Comparison of ENCODE assay signal across 11 cellular contexts in the genomic region with DNA sequence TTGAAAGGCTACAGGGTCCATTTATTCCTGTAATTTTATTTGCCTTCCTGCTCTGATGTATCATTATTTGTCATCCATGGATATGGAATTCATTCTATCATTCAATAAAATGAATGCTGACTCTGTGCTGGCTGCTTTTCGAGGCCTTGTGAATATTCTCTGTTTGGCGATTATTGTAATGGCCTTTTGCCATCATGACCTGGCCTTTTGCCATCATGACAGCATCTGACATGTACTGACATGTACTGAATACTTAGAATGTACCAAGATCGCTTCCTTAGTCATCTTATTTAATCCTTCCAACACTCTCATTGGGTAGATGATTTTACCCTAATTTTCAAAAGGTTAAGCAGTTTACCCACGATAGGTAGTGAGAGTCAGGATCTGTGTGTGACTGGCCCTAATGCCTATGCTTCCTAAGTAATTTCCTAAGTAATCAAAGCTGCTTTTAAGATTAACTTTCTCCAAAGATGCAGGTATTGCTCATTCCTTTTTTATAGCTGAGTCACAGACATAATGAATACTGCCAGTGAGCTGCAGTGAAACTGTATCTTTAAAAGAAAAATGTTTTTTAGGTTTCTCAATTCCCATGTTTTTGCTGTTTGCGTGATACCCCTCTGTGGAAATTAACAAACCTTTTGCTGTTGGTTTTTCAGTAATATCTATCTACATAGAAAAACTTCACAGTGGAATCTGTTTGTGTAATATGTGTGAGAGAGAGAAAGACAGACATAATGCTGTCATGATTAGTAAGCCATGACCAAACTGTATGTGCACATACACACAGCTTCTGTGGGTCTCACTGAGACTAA.
A peak's percentile ranks its signal among the peaks of the same experiment; 100 is the strongest.
DNase-seq lines count a peak whose midpoint lies in the region; ATAC-seq and TF ChIP-seq lines count a peak whose summit lies in the region.
"Had no signal": no experiment of that assay in that cellular context is flagged by ENCODE, and none has a peak within 500 bp of the region (broad histone marks: within the 10 kb centered on the region; RNA-seq: fewer than 3 reads in every experiment).

No MANE protein-coding gene starts in this region.

- H3K4me2 ChIP-seq in smooth muscle cell, result peak overlapping the region; percentile 66

- peak overlapping the region; percentile 23 for H3K9ac ChIP-seq in smooth muscle cell (ENCODE audit: low read depth)

- no peak overlapping the region for H2AFZ ChIP-seq in smooth muscle cell (ENCODE audit: low read depth)

- TF ChIP-seq POLR2A in esophagus muscularis mucosa (IDR thresholded peaks at IDR 0.05; ENCODE audit: low read depth), result no peak

- no peaks in the 10 kb centered on the region for H3K9me3 Mint-ChIP-seq in endothelial cell (ENCODE audit: unreplicated experiment)
- H3K9me3 Mint-ChIP-seq: activated T-cell treated with anti-CD3 and anti-CD28 coated beads, Interleukin-2, amount 50 U/mL, for 4 hours had no signal

- H3K4me1 Mint-ChIP-seq in endothelial cell (ENCODE audit: unreplicated experiment), result peaks cover 3% of the 10 kb centered on the region

- peak; percentile 32 for DNase-seq in DMS153 (lab: John Stamatoyannopoulos, UW)
- no peak for DNase-seq in DMS153 treated with DMSO at 0.1 percent for 48 hours (lab: John Stamatoyannopoulos, UW; ENCODE audit: unreplicated experiment)
- peak; percentile 62 for DNase-seq in OCI-M1 (lab: John Stamatoyannopoulos, UW)
- DNase-seq in esophagus muscularis mucosa (ENCODE audit: extremely low spot score), result no peak
- no peak for DNase-seq in smooth muscle cell (lab: John Stamatoyannopoulos, UW; ENCODE audit: unreplicated experiment)
- no peak for DNase-seq in endothelial cell (ENCODE audit: low spot score)
- no peak for DNase-seq in NCI-H2107 treated with DMSO at 0.1 percent for 48 hours (lab: John Stamatoyannopoulos, UW; ENCODE audit: unreplicated experiment)
- DNase-seq: activated T-cell treated with anti-CD3 and anti-CD28 coated beads, Interleukin-2, amount 50 U/mL, for 4 hours; NCI-H524 had no signal

- H3K9me3 ChIP-seq in esophagus muscularis mucosa (no peaks in the 10 kb centered on the region), smooth muscle cell (replicated peaks; ENCODE audit: low read depth) (no peaks in the 10 kb centered on the region)

- no peak for TF ChIP-seq EP300 in esophagus muscularis mucosa (IDR thresholded peaks at IDR 0.05)

- no peaks in the 10 kb centered on the region for H3K27me3 ChIP-seq in esophagus muscularis mucosa
- H3K27me3 ChIP-seq in smooth muscle cell (ENCODE audit: low read depth), result no peaks in the 10 kb centered on the region

- no peaks in the 10 kb centered on the region for H3F3A ChIP-seq in smooth muscle cell (ENCODE audit: low read depth)

- H3K4me3 Mint-ChIP-seq in endothelial cell (ENCODE audit: unreplicated experiment), result no peak overlapping the region
- H3K4me3 Mint-ChIP-seq: activated T-cell treated with anti-CD3 and anti-CD28 coated beads, Interleukin-2, amount 50 U/mL, for 4 hours had no signal

- H3K36me3 ChIP-seq in esophagus muscularis mucosa (no peaks in the 10 kb centered on the region), smooth muscle cell (ENCODE audit: low read depth) (no peaks in the 10 kb centered on the region)

- intact Hi-C loops in esophagus muscularis mucosa (cut with DNase I), result loop anchor here (10.0 kb wide), 2 partner anchors 51 to 59 kb away; no protein-coding TSS in a partner anchor

- no peak overlapping the region for H3K27ac Mint-ChIP-seq in endothelial cell (ENCODE audit: unreplicated experiment)

- WGBS in esophagus muscularis mucosa, result 56% methylated on average over 5 of the region's 5 CpGs
- WGBS in smooth muscle cell (ENCODE audit: low lambda C conversion rate), result 73% methylated on average over 5 of the region's 5 CpGs

- ATAC-seq in GM21381 (IDR thresholded peaks at IDR 0.05; ENCODE audit: unreplicated experiment), result no peak

- H3K79me2 ChIP-seq in smooth muscle cell (ENCODE audit: low read depth), result peaks cover 5% of the 10 kb centered on the region

- no peaks in the 10 kb centered on the region for H4K20me1 ChIP-seq in smooth muscle cell (ENCODE audit: low read depth)

- H3K36me3 Mint-ChIP-seq in endothelial cell (ENCODE audit: low read depth, unreplicated experiment), result no peaks in the 10 kb centered on the region

- H3K4me3 ChIP-seq in esophagus muscularis mucosa, result no peak overlapping the region
- no peak overlapping the region for H3K4me3 ChIP-seq in smooth muscle cell

- peaks cover 2% of the 10 kb centered on the region for H3K27me3 Mint-ChIP-seq in endothelial cell (ENCODE audit: unreplicated experiment)

- H3K27ac ChIP-seq in esophagus muscularis mucosa (replicated peaks in 1 of 4) (peak overlapping the region; percentile 15 to 42 (median 25)), smooth muscle cell (ENCODE audit: low read depth) (peak overlapping the region; percentile 75)
- H3K27ac ChIP-seq: 22Rv1 had no signal

- TF ChIP-seq CTCF in esophagus muscularis mucosa (IDR thresholded peaks at IDR 0.05), result no peak
- TF ChIP-seq CTCF in smooth muscle cell (IDR thresholded peaks at IDR 0.05; ENCODE audit: borderline replicate concordance, insufficient read depth, poor library complexity, severe bottlenecking), result no peak
- no peak for TF ChIP-seq CTCF in endothelial cell (IDR thresholded peaks at IDR 0.05; ENCODE audit: unreplicated experiment)

- H3K4me1 ChIP-seq in esophagus muscularis mucosa (peaks cover 23 to 52% (median 48%) of the 10 kb centered on the region in 4 donors), smooth muscle cell (ENCODE audit: low read depth) (peaks cover 9% of the 10 kb centered on the region)

Comparison
In these comparisons a context has a peak if more than half of its experiments do, and no peak if none do; other contexts are left out.
1. DNase-seq: peak in DMS153 (single experiment) and OCI-M1 (single experiment); none in DMS153 treated with DMSO at 0.1 percent for 48 hours (single experiment), esophagus muscularis mucosa (single experiment), smooth muscle cell (single experiment), endothelial cell (single experiment) and NCI-H2107 treated with DMSO at 0.1 percent for 48 hours (single experiment).